Comparison of ENCODE assay signal across 21 cellular contexts in genomic region chr7:157573244-157573643, GRCh38.
DNase-seq lines count a peak whose midpoint lies in the region; ATAC-seq, FAIRE-seq and TF ChIP-seq lines count a peak whose summit lies in the region.
"Had no signal": no experiment of that assay in that cellular context is flagged by ENCODE, and none has a peak within 500 bp of the region (broad histone marks: within the 10 kb centered on the region; RNA-seq: fewer than 3 reads in every experiment).

No MANE protein-coding gene starts in this region.

- H3K9me3 Mint-ChIP-seq in activated T-cell treated with anti-CD3 and anti-CD28 coated beads, Interleukin-2, amount 50 U/mL, for 72 hours: no peaks in the 10 kb centered on the region
- no peaks in the 10 kb centered on the region for H3K9me3 Mint-ChIP-seq in activated T-helper 17 cell treated with anti-CD3 and anti-CD28 coated beads, Interleukin-2, amount 50 U/mL, for 72 hours
- H3K9me3 Mint-ChIP-seq in activated naive CD4-positive, alpha-beta T cell treated with anti-CD3 and anti-CD28 coated beads for 36 hours: no peaks in the 10 kb centered on the region
- H3K9me3 Mint-ChIP-seq: CD4-positive, alpha-beta memory T cell had no signal

- no peaks in the 10 kb centered on the region for H3K9me3 ChIP-seq in kidney (ENCODE audit: control insufficient read depth in 1 of 2, low read length in 2 of 2)
- H3K9me3 ChIP-seq: MG63 had no signal

- CTCF ChIA-PET in activated naive CD4-positive, alpha-beta T cell treated with anti-CD3 and anti-CD28 coated beads for 36 hours (lab: Charles Lee): no interaction called here

- TF ChIP-seq CTCF in kidney (IDR thresholded peaks at IDR 0.05; ENCODE audit: borderline replicate concordance, extremely low read depth, insufficient read depth): no peak

- peak overlapping the region; percentile 19 to 36 for H3K4me3 Mint-ChIP-seq in activated T-cell treated with anti-CD3 and anti-CD28 coated beads, Interleukin-2, amount 50 U/mL, for 72 hours
- peak overlapping the region; percentile 9 for H3K4me3 Mint-ChIP-seq in activated T-helper 17 cell treated with anti-CD3 and anti-CD28 coated beads, Interleukin-2, amount 50 U/mL, for 72 hours
- no peak overlapping the region for H3K4me3 Mint-ChIP-seq in activated naive CD4-positive, alpha-beta T cell treated with anti-CD3 and anti-CD28 coated beads for 36 hours

- H3K4me3 ChIP-seq in kidney (ENCODE audit: low read length in 2 of 2): no peak overlapping the region
- H3K4me3 ChIP-seq: MG63 had no signal

- H3K36me3 ChIP-seq in kidney (ENCODE audit: control insufficient read depth in 1 of 2, insufficient read depth in 2 of 2, low read length in 2 of 2): no peaks in the 10 kb centered on the region
- H3K36me3 ChIP-seq: MG63 had no signal

- H3K36me3 Mint-ChIP-seq in activated T-cell treated with anti-CD3 and anti-CD28 coated beads, Interleukin-2, amount 50 U/mL, for 72 hours (ENCODE audit: insufficient read depth in 2 of 2): no peaks in the 10 kb centered on the region
- H3K36me3 Mint-ChIP-seq in activated T-helper 17 cell treated with anti-CD3 and anti-CD28 coated beads, Interleukin-2, amount 50 U/mL, for 72 hours (ENCODE audit: low read depth): no peaks in the 10 kb centered on the region
- no peaks in the 10 kb centered on the region for H3K36me3 Mint-ChIP-seq in activated naive CD4-positive, alpha-beta T cell treated with anti-CD3 and anti-CD28 coated beads for 36 hours (ENCODE audit: low read depth)
- H3K36me3 Mint-ChIP-seq: CD4-positive, alpha-beta memory T cell had no signal

- peaks cover 64% of the 10 kb centered on the region for H3K4me1 Mint-ChIP-seq in activated T-cell treated with anti-CD3 and anti-CD28 coated beads, Interleukin-2, amount 50 U/mL, for 72 hours (ENCODE audit: low read depth)
- H3K4me1 Mint-ChIP-seq in activated T-helper 17 cell treated with anti-CD3 and anti-CD28 coated beads, Interleukin-2, amount 50 U/mL, for 72 hours: peaks cover 23% of the 10 kb centered on the region
- H3K4me1 Mint-ChIP-seq in activated naive CD4-positive, alpha-beta T cell treated with anti-CD3 and anti-CD28 coated beads for 36 hours (ENCODE audit: low read depth): peaks cover 34% of the 10 kb centered on the region

- H3K27ac Mint-ChIP-seq in activated T-cell treated with anti-CD3 and anti-CD28 coated beads, Interleukin-2, amount 50 U/mL, for 72 hours: no peak overlapping the region
- H3K27ac Mint-ChIP-seq in activated T-helper 17 cell treated with anti-CD3 and anti-CD28 coated beads, Interleukin-2, amount 50 U/mL, for 72 hours: peak overlapping the region; percentile 30
- H3K27ac Mint-ChIP-seq in activated naive CD4-positive, alpha-beta T cell treated with anti-CD3 and anti-CD28 coated beads for 36 hours: no peak overlapping the region

- H3K27ac ChIP-seq in kidney (ENCODE audit: low read depth in 2 of 2, low read length in 2 of 2): no peak overlapping the region

- peaks cover 6% of the 10 kb centered on the region for H3K27me3 Mint-ChIP-seq in activated T-cell treated with anti-CD3 and anti-CD28 coated beads, Interleukin-2, amount 50 U/mL, for 72 hours (ENCODE audit: low read depth)
- H3K27me3 Mint-ChIP-seq in activated T-helper 17 cell treated with anti-CD3 and anti-CD28 coated beads, Interleukin-2, amount 50 U/mL, for 72 hours: no peaks in the 10 kb centered on the region
- no peaks in the 10 kb centered on the region for H3K27me3 Mint-ChIP-seq in activated naive CD4-positive, alpha-beta T cell treated with anti-CD3 and anti-CD28 coated beads for 36 hours (ENCODE audit: low read depth)

- peak; percentile 21 to 31 for DNase-seq in activated T-cell treated with anti-CD3 and anti-CD28 coated beads, Interleukin-2, amount 50 U/mL, for 72 hours
- DNase-seq in activated T-cell treated with anti-CD3 and anti-CD28 coated beads, Interleukin-2, amount 50 U/mL, for 1 hour: no peak
- DNase-seq in kidney (peak; percentile 13), Right ventricle myocardium inferior (ENCODE audit: missing footprints) (no peak)
- peak; percentile 32 for DNase-seq in stimulated activated naive CD8-positive, alpha-beta T cell treated with anti-CD3 and anti-CD28 coated beads, Interleukin-15, Interleukin-2, amounts not matched to agents 100 U/mL and 50 U/mL, for 24 hours
- DNase-seq in activated naive CD4-positive, alpha-beta T cell treated with anti-CD3 and anti-CD28 coated beads for 36 hours: no peak
- DNase-seq: C1 segment of cervical spinal cord; CD4-positive, alpha-beta memory T cell; COR-L47; GOT3; IMR-90; KG1; MG63; NCI-H2029; NCI-H446 treated with DMSO at 0.1 percent for 48 hours; NCI-H526 treated with DMSO at 0.1 percent for 48 hours; RPMI8226; SHP77 had no signal

- FAIRE-seq in kidney (lab: Jason Lieb, UNC): no peak
- FAIRE-seq: G401.6 had no signal

- intact Hi-C loops in kidney (cut with DNase I) (no loop called here), Right ventricle myocardium inferior (cut with DNase I) (no loop called here)
- intact Hi-C loops in activated naive CD4-positive, alpha-beta T cell treated with anti-CD3 and anti-CD28 coated beads for 36 hours (cut with micrococcal nuclease): no loop called here

- peak; percentile 14 to 31 for ATAC-seq in activated T-cell treated with anti-CD3 and anti-CD28 coated beads, Interleukin-2, amount 50 U/mL, for 72 hours (replicated peaks in 1 of 2)
- no peak for ATAC-seq in activated T-helper 17 cell treated with anti-CD3 and anti-CD28 coated beads, Interleukin-2, amount 50 U/mL, for 72 hours (replicated peaks)
- peak; percentile 48 for ATAC-seq in stimulated activated naive CD8-positive, alpha-beta T cell treated with anti-CD3 and anti-CD28 coated beads, Interleukin-15, Interleukin-2, amounts not matched to agents 100 U/mL and 50 U/mL, for 24 hours
- ATAC-seq in Right ventricle myocardium inferior: no peak
- ATAC-seq: HCT116 had no signal

- peaks cover 0 to 3% of the 10 kb centered on the region in 2 donors for H3K4me1 ChIP-seq in kidney (ENCODE audit: control insufficient read depth in 1 of 2, insufficient read depth in 1 of 2, low read depth in 1 of 2, low read length in 2 of 2)

- no peak overlapping the region for H3K9ac ChIP-seq in kidney (ENCODE audit: low read length in 2 of 2)

Comparison
In these comparisons a context has a peak if more than half of its experiments do, and no peak if none do; other contexts are left out.
1. DNase-seq: peak in activated T-cell treated with anti-CD3 and anti-CD28 coated beads, Interleukin-2, amount 50 U/mL, for 72 hours (2 of 2), kidney (single experiment) and stimulated activated naive CD8-positive, alpha-beta T cell treated with anti-CD3 and anti-CD28 coated beads, Interleukin-15, Interleukin-2, amounts not matched to agents 100 U/mL and 50 U/mL, for 24 hours (single experiment); none in activated T-cell treated with anti-CD3 and anti-CD28 coated beads, Interleukin-2, amount 50 U/mL, for 1 hour (single experiment), activated naive CD4-positive, alpha-beta T cell treated with anti-CD3 and anti-CD28 coated beads for 36 hours (single experiment) and Right ventricle myocardium inferior (single experiment).
2. ATAC-seq: peak in activated T-cell treated with anti-CD3 and anti-CD28 coated beads, Interleukin-2, amount 50 U/mL, for 72 hours (2 of 2) and stimulated activated naive CD8-positive, alpha-beta T cell treated with anti-CD3 and anti-CD28 coated beads, Interleukin-15, Interleukin-2, amounts not matched to agents 100 U/mL and 50 U/mL, for 24 hours (single experiment); none in activated T-helper 17 cell treated with anti-CD3 and anti-CD28 coated beads, Interleukin-2, amount 50 U/mL, for 72 hours (single experiment) and Right ventricle myocardium inferior (single experiment).